10 cellular contexts compared by ENCODE assay signal in genomic region chr22:23305321-23305910, GRCh38.
DNase-seq lines count a peak whose midpoint lies in the region; ATAC-seq and TF ChIP-seq lines count a peak whose summit lies in the region.
"Had no signal": no experiment of that assay in that cellular context is flagged by ENCODE, and none has a peak within 500 bp of the region (broad histone marks: within the 10 kb centered on the region; RNA-seq: fewer than 3 reads in every experiment).

No MANE protein-coding gene starts in this region.

- H3K36me3 Mint-ChIP-seq in T-helper 17 cell (ENCODE audit: low read depth) = peaks cover 4% of the 10 kb centered on the region

- no peaks in the 10 kb centered on the region for H3K27me3 Mint-ChIP-seq in T-helper 17 cell

- ATAC-seq in T-helper 17 cell = no peak
- no peak for ATAC-seq in HG03439 (IDR thresholded peaks at IDR 0.05; ENCODE audit: unreplicated experiment)
- ATAC-seq in HG03159 (IDR thresholded peaks at IDR 0.05; ENCODE audit: unreplicated experiment) = no peak

- TF ChIP-seq CTCF in fibroblast of pulmonary artery (IDR thresholded peaks at IDR 0.05; ENCODE audit: low read length, missing control alignments) = no peak
- TF ChIP-seq CTCF in parathyroid adenoma (IDR thresholded peaks at IDR 0.05) = no peak

- no peaks in the 10 kb centered on the region for H3K36me3 ChIP-seq in parathyroid adenoma (ENCODE audit: control insufficient read depth, insufficient read depth, low read length)

- peak overlapping the region; percentile 63 for H3K27ac ChIP-seq in parathyroid adenoma

- H2AFZ ChIP-seq in parathyroid adenoma = no peak overlapping the region

- H3K4me1 ChIP-seq in parathyroid adenoma = no peaks in the 10 kb centered on the region

- no peak overlapping the region for H3K4me3 Mint-ChIP-seq in T-helper 17 cell
- H3K4me3 Mint-ChIP-seq: immature natural killer cell had no signal

- no peaks in the 10 kb centered on the region for H3K4me1 Mint-ChIP-seq in T-helper 17 cell

- H3K9me3 ChIP-seq in T-helper 17 cell (ENCODE audit: control insufficient read depth, low read length, poor library complexity, severe bottlenecking) = no peaks in the 10 kb centered on the region
- no peaks in the 10 kb centered on the region for H3K9me3 ChIP-seq in parathyroid adenoma (ENCODE audit: control insufficient read depth, low read length)

- DNase-seq in AG08396 (ENCODE audit: low spot score) = peak; percentile 64
- no peak for DNase-seq in T-helper 17 cell
- peak; percentile 83 for DNase-seq in fibroblast of pulmonary artery (ENCODE audit: low read depth)
- no peak for DNase-seq in activated CD4-positive, CD25-positive, alpha-beta regulatory T cell treated with anti-CD3 and anti-CD28 coated beads, Interleukin-2, amount 50 U/mL, for 72 hours
- DNase-seq in HuH-7.5 (ENCODE audit: low spot score) = no peak
- DNase-seq: immature natural killer cell, NCI-H1694 treated with DMSO at 0.1 percent for 48 hours had no signal

- H3K4me3 ChIP-seq in fibroblast of pulmonary artery (replicated peaks; ENCODE audit: low read depth, low read length) = peak overlapping the region; percentile 40
- H3K4me3 ChIP-seq in parathyroid adenoma (ENCODE audit: low read depth, low read length) = no peak overlapping the region

- no peaks in the 10 kb centered on the region for H3K79me2 ChIP-seq in parathyroid adenoma

- H3K27me3 ChIP-seq in parathyroid adenoma (ENCODE audit: control insufficient read depth, insufficient read depth, low read length) = no peaks in the 10 kb centered on the region

- H3K4me2 ChIP-seq in parathyroid adenoma (ENCODE audit: low read length) = no peak overlapping the region

- no peak overlapping the region for H3K9ac ChIP-seq in parathyroid adenoma

- peak overlapping the region; percentile 62 for H3K27ac Mint-ChIP-seq in T-helper 17 cell

Comparison
In these comparisons a context has a peak if more than half of its experiments do, and no peak if none do; other contexts are left out.
1. DNase-seq: peak in AG08396 (single experiment) and fibroblast of pulmonary artery (single experiment); none in T-helper 17 cell (0 of 3), activated CD4-positive, CD25-positive, alpha-beta regulatory T cell treated with anti-CD3 and anti-CD28 coated beads, Interleukin-2, amount 50 U/mL, for 72 hours (single experiment) and HuH-7.5 (single experiment).